In genomic region chr10:10961078-10961477, GRCh38 we compare ENCODE assay signal across 28 cellular contexts.
"Had no signal": no experiment of that assay in that cellular context is flagged by ENCODE, and none has a peak within 500 bp of the region (broad histone marks: within the 10 kb centered on the region; RNA-seq: fewer than 3 reads in every experiment).

No MANE protein-coding gene starts in this region.

- ATAC-seq: stimulated activated effector memory CD8-positive, alpha-beta T cell treated with anti-CD3 and anti-CD28 coated beads, Interleukin-12 subunit alpha, Interleukin-12 subunit beta, amount 100 ng/mL, for 72 hours; stimulated activated memory B cell treated with anti-CD40 and anti-IgM and Interleukin-4, amounts not matched to agents 10 μg/mL and 1 μg/mL and 100 μg/mL, for 72 hours; stimulated activated naive B cell treated with anti-CD40 and anti-IgM and Interleukin-4, amounts not matched to agents 10 μg/mL and 1 μg/mL and 100 μg/mL, for 72 hours; stimulated activated naive CD8-positive, alpha-beta T cell treated with anti-CD3 and anti-CD28 coated beads, Interleukin-15, amount 100 ng/mL, for 72 hours; stimulated activated naive CD8-positive, alpha-beta T cell treated with anti-CD3 and anti-CD28 coated beads, Interleukin-15, Interleukin-2, amounts not matched to agents 100 U/mL and 50 U/mL, for 24 hours; upper lobe of right lung had no signal

- H3K9me3 ChIP-seq: stomach, suprapubic skin, testis, thoracic aorta, thyroid gland, tibial artery, tibial nerve, transverse colon, upper lobe of left lung, upper lobe of right lung, uterus, vagina had no signal

- H3K36me3 Mint-ChIP-seq: stimulated activated effector memory CD8-positive, alpha-beta T cell treated with anti-CD3 and anti-CD28 coated beads, Interleukin-12 subunit alpha, Interleukin-12 subunit beta, amount 100 ng/mL, for 72 hours; stimulated activated memory B cell treated with anti-CD40 and anti-IgM and Interleukin-4, amounts not matched to agents 10 μg/mL and 1 μg/mL and 100 μg/mL, for 72 hours; stimulated activated naive B cell treated with anti-CD40 and anti-IgM and Interleukin-4, amounts not matched to agents 10 μg/mL and 1 μg/mL and 100 μg/mL, for 72 hours; type B pancreatic cell had no signal

- H3K4me3 ChIP-seq: stomach, suprapubic skin, testis, thoracic aorta, thyroid gland, tibial artery, tibial nerve, transverse colon, upper lobe of left lung, upper lobe of right lung, uterus, vagina had no signal

- H3K4me3 Mint-ChIP-seq: stimulated activated effector memory CD8-positive, alpha-beta T cell treated with anti-CD3 and anti-CD28 coated beads, Interleukin-12 subunit alpha, Interleukin-12 subunit beta, amount 100 ng/mL, for 72 hours; stimulated activated memory B cell treated with anti-CD40 and anti-IgM and Interleukin-4, amounts not matched to agents 10 μg/mL and 1 μg/mL and 100 μg/mL, for 72 hours; stimulated activated naive B cell treated with anti-CD40 and anti-IgM and Interleukin-4, amounts not matched to agents 10 μg/mL and 1 μg/mL and 100 μg/mL, for 72 hours; stimulated activated naive CD8-positive, alpha-beta T cell treated with anti-CD3 and anti-CD28 coated beads, Interleukin-15, amount 100 ng/mL, for 72 hours; stimulated activated naive CD8-positive, alpha-beta T cell treated with anti-CD3 and anti-CD28 coated beads, Interleukin-15, Interleukin-2, amounts not matched to agents 100 ng/mL and 50 ng/mL, for 24 hours; type B pancreatic cell had no signal

- H3K36me3 ChIP-seq: stomach, suprapubic skin, thoracic aorta, thyroid gland, tibial artery, tibial nerve, transverse colon, upper lobe of left lung, upper lobe of right lung, uterus, vagina had no signal

- H3K9me3 Mint-ChIP-seq: stimulated activated effector memory CD8-positive, alpha-beta T cell treated with anti-CD3 and anti-CD28 coated beads, Interleukin-12 subunit alpha, Interleukin-12 subunit beta, amount 100 ng/mL, for 72 hours; stimulated activated memory B cell treated with anti-CD40 and anti-IgM and Interleukin-4, amounts not matched to agents 10 μg/mL and 1 μg/mL and 100 μg/mL, for 72 hours; stimulated activated naive B cell treated with anti-CD40 and anti-IgM and Interleukin-4, amounts not matched to agents 10 μg/mL and 1 μg/mL and 100 μg/mL, for 72 hours; stimulated activated naive CD8-positive, alpha-beta T cell treated with anti-CD3 and anti-CD28 coated beads, Interleukin-15, amount 100 ng/mL, for 72 hours; stimulated activated naive CD8-positive, alpha-beta T cell treated with anti-CD3 and anti-CD28 coated beads, Interleukin-15, Interleukin-2, amounts not matched to agents 100 ng/mL and 50 ng/mL, for 24 hours; type B pancreatic cell had no signal

- H3K4me1 ChIP-seq: stomach, suprapubic skin, testis, thyroid gland, tibial artery, transverse colon, upper lobe of left lung, upper lobe of right lung, uterus, vagina had no signal

- H3K27me3 ChIP-seq: stomach, suprapubic skin, testis, thyroid gland, tibial artery, tibial nerve, transverse colon, upper lobe of left lung, upper lobe of right lung, uterus, vagina had no signal

- H3K27ac ChIP-seq: stomach, suprapubic skin, testis, thoracic aorta, thyroid gland, tibial artery, tibial nerve, transverse colon, upper lobe of left lung, upper lobe of right lung, uterus, vagina had no signal

- DNase-seq: stimulated activated CD4-positive, alpha-beta T cell treated with anti-CD3 and anti-CD28 coated beads, Interleukin-2, amount 100 ng/mL, for 48 hours; stimulated activated CD4-positive, alpha-beta T cell treated with anti-CD3 and anti-CD28 coated beads, Interleukin-4, amount 100 ng/mL, for 1 hour; stimulated activated CD4-positive, alpha-beta T cell treated with anti-CD3 and anti-CD28 coated beads, Interleukin-4, amount 100 ng/mL, for 24 hours; stimulated activated CD4-positive, alpha-beta T cell treated with anti-CD3 and anti-CD28 coated beads, Interleukin-4, amount 100 ng/mL, for 4 hours; stimulated activated CD8-positive, alpha-beta memory T cell treated with anti-CD3 and anti-CD28 coated beads, Interleukin-4, amount 100 ng/mL, for 48 hours; stimulated activated naive B cell treated with anti-CD40 and anti-IgM and Interleukin-4, amounts not matched to agents 10 μg/mL and 1 μg/mL and 100 μg/mL, for 72 hours; stimulated activated naive CD4-positive, alpha-beta T cell; stimulated activated naive CD4-positive, alpha-beta T cell treated with Interleukin-2 at 50 U/mL for 16 hours; stimulated activated naive CD8-positive, alpha-beta T cell treated with anti-CD3 and anti-CD28 coated beads, Interleukin-15, amount 100 ng/mL, for 72 hours; stimulated activated naive CD8-positive, alpha-beta T cell treated with anti-CD3 and anti-CD28 coated beads, Interleukin-15, Interleukin-2, amounts not matched to agents 100 U/mL and 50 U/mL, for 24 hours; stomach; substantia nigra; testis; thyroid gland; tibial artery; transverse colon; trophoblast cell; upper lobe of left lung; upper lobe of right lung; uterus had no signal

- H3K4me1 Mint-ChIP-seq: stimulated activated memory B cell treated with anti-CD40 and anti-IgM and Interleukin-4, amounts not matched to agents 10 μg/mL and 1 μg/mL and 100 μg/mL, for 72 hours; stimulated activated naive B cell treated with anti-CD40 and anti-IgM and Interleukin-4, amounts not matched to agents 10 μg/mL and 1 μg/mL and 100 μg/mL, for 72 hours; stimulated activated naive CD8-positive, alpha-beta T cell treated with anti-CD3 and anti-CD28 coated beads, Interleukin-15, amount 100 ng/mL, for 72 hours had no signal

- H3K27ac Mint-ChIP-seq: stimulated activated effector memory CD8-positive, alpha-beta T cell treated with anti-CD3 and anti-CD28 coated beads, Interleukin-12 subunit alpha, Interleukin-12 subunit beta, amount 100 ng/mL, for 72 hours; stimulated activated memory B cell treated with anti-CD40 and anti-IgM and Interleukin-4, amounts not matched to agents 10 μg/mL and 1 μg/mL and 100 μg/mL, for 72 hours; stimulated activated naive B cell treated with anti-CD40 and anti-IgM and Interleukin-4, amounts not matched to agents 10 μg/mL and 1 μg/mL and 100 μg/mL, for 72 hours; stimulated activated naive CD8-positive, alpha-beta T cell treated with anti-CD3 and anti-CD28 coated beads, Interleukin-15, amount 100 ng/mL, for 72 hours; stimulated activated naive CD8-positive, alpha-beta T cell treated with anti-CD3 and anti-CD28 coated beads, Interleukin-15, Interleukin-2, amounts not matched to agents 100 ng/mL and 50 ng/mL, for 24 hours; type B pancreatic cell had no signal
